ENCODE assay signal across 19 cellular contexts in genomic region chrX:63664083-63664482, GRCh38.
A peak's percentile ranks its signal among the peaks of the same experiment; 100 is the strongest.
DNase-seq lines count a peak whose midpoint lies in the region; ATAC-seq and TF ChIP-seq lines count a peak whose summit lies in the region.
"Had no signal": no experiment of that assay in that cellular context is flagged by ENCODE, and none has a peak within 500 bp of the region (broad histone marks: within the 10 kb centered on the region; RNA-seq: fewer than 3 reads in every experiment).

No MANE protein-coding gene starts in this region.

- H3K27me3 Mint-ChIP-seq in chondrocyte (ENCODE audit: low read depth) (no peaks in the 10 kb centered on the region), endothelial cell (ENCODE audit: unreplicated experiment) (no peaks in the 10 kb centered on the region)
- H3K27me3 Mint-ChIP-seq: CD4-positive, alpha-beta T cell had no signal

- H3K4me3 Mint-ChIP-seq in chondrocyte (ENCODE audit: unreplicated experiment), result no peak overlapping the region
- H3K4me3 Mint-ChIP-seq in endothelial cell (ENCODE audit: unreplicated experiment), result no peak overlapping the region
- H3K4me3 Mint-ChIP-seq: CD4-positive, alpha-beta T cell had no signal

- ATAC-seq in GM19397 (IDR thresholded peaks at IDR 0.05; ENCODE audit: unreplicated experiment), result no peak

- H3K4me1 Mint-ChIP-seq in chondrocyte (ENCODE audit: low read depth), result peaks cover 21% of the 10 kb centered on the region
- peaks cover 1% of the 10 kb centered on the region for H3K4me1 Mint-ChIP-seq in endothelial cell (ENCODE audit: unreplicated experiment)

- peak; percentile 17 for DNase-seq in AG08395 (ENCODE audit: low spot score)
- peak; percentile 9 for DNase-seq in MV-4-11 (lab: John Stamatoyannopoulos, UW)
- DNase-seq in chondrocyte (ENCODE audit: low spot score), result no peak
- peak; percentile 2 for DNase-seq in kidney glomerular epithelial cell (lab: John Stamatoyannopoulos, UW)
- DNase-seq in NCI-H2107 treated with DMSO at 0.1 percent for 48 hours (lab: John Stamatoyannopoulos, UW; ENCODE audit: unreplicated experiment), result no peak
- DNase-seq in NCI-H187 (lab: John Stamatoyannopoulos, UW), result no peak
- DNase-seq in endothelial cell (ENCODE audit: low spot score), result no peak
- DNase-seq: BE2C; Calu3; CD4-positive, alpha-beta T cell; GOT3; KBM-7; NCI-H1092; NCI-H146; NCI-H2107; NCI-H226; NCI-H526; Right ventricle myocardium superior had no signal

- TF ChIP-seq CTCF in chondrocyte (IDR thresholded peaks at IDR 0.05) (no peak), endothelial cell (IDR thresholded peaks at IDR 0.05; ENCODE audit: unreplicated experiment) (no peak)

- H3K9me3 Mint-ChIP-seq in chondrocyte (ENCODE audit: low read depth), result peaks cover 20% of the 10 kb centered on the region
- no peaks in the 10 kb centered on the region for H3K9me3 Mint-ChIP-seq in endothelial cell (ENCODE audit: unreplicated experiment)
- H3K9me3 Mint-ChIP-seq: CD4-positive, alpha-beta T cell had no signal

- peaks cover 7% of the 10 kb centered on the region for H3K36me3 Mint-ChIP-seq in chondrocyte (ENCODE audit: low read depth)
- peaks cover 22% of the 10 kb centered on the region for H3K36me3 Mint-ChIP-seq in endothelial cell (ENCODE audit: low read depth, unreplicated experiment)

- H3K27ac Mint-ChIP-seq in chondrocyte (ENCODE audit: unreplicated experiment) (peak overlapping the region; percentile 4), endothelial cell (ENCODE audit: unreplicated experiment) (no peak overlapping the region)
- H3K27ac Mint-ChIP-seq: CD4-positive, alpha-beta T cell had no signal

Comparison
In these comparisons a context has a peak if more than half of its experiments do, and no peak if none do; other contexts are left out.
1. DNase-seq: peak in AG08395 (single experiment), MV-4-11 (single experiment) and kidney glomerular epithelial cell (single experiment); none in chondrocyte (single experiment), NCI-H2107 treated with DMSO at 0.1 percent for 48 hours (single experiment), NCI-H187 (0 of 2) and endothelial cell (single experiment).